1 cellular context compared by ENCODE assay signal in genomic region chr4:6716018-6716911, GRCh38.
TF ChIP-seq lines count a peak whose summit lies in the region.

BLOC1S4 (plus strand) TSS chr4:6716174; CDS start chr4:6716210, 36 bp downstream.

TF ChIP-seq in K562, 482 proteins besides CTCF, POLR2A, EP300 and RAD21 (continued from another document and continues in another):
- TF ChIP-seq, protein P1, sequence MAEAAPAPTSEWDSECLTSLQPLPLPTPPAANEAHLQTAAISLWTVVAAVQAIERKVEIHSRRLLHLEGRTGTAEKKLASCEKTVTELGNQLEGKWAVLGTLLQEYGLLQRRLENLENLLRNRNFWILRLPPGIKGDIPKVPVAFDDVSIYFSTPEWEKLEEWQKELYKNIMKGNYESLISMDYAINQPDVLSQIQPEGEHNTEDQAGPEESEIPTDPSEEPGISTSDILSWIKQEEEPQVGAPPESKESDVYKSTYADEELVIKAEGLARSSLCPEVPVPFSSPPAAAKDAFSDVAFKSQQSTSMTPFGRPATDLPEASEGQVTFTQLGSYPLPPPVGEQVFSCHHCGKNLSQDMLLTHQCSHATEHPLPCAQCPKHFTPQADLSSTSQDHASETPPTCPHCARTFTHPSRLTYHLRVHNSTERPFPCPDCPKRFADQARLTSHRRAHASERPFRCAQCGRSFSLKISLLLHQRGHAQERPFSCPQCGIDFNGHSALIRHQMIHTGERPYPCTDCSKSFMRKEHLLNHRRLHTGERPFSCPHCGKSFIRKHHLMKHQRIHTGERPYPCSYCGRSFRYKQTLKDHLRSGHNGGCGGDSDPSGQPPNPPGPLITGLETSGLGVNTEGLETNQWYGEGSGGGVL (CRISPR knock-in tag; IDR thresholded peaks at IDR 0.05), result no peak
- TF ChIP-seq ZSCAN29 (IDR thresholded peaks at IDR 0.05) (peak; percentile 57; the same call in 1 of the 2 replicates), GABPB1 (CRISPR knock-in tag; IDR thresholded peaks at IDR 0.05) (peak; percentile 90), HIVEP1 (CRISPR knock-in tag; IDR thresholded peaks at IDR 0.05) (no peak), MAFG (tag; conservative IDR thresholded peaks at IDR 0.05) (no peak), ZNF668 (CRISPR knock-in tag; IDR thresholded peaks at IDR 0.05) (no peak), SAFB2 (IDR thresholded peaks at IDR 0.05; ENCODE audit: borderline replicate concordance, low read depth, low read length, severe bottlenecking) (no peak), BRF1 (IDR thresholded peaks at IDR 0.05; ENCODE audit: borderline replicate concordance, extremely low read depth, insufficient read length) (no peak), CHCHD3 (CRISPR knock-in tag; IDR thresholded peaks at IDR 0.05) (no peak), PCBP1 (IDR thresholded peaks at IDR 0.05; ENCODE audit: low read depth, low read length, poor library complexity, severe bottlenecking) (peak; percentile 21), MBD2 (IDR thresholded peaks at IDR 0.05; ENCODE audit: borderline replicate concordance, low read depth) (no peak), ETV1 (tag; conservative IDR thresholded peaks at IDR 0.05; ENCODE audit: low read depth) (peak; percentile 91), ZNF586 (CRISPR knock-in tag; conservative IDR thresholded peaks at IDR 0.05) (no peak), MXI1 (IDR thresholded peaks at IDR 0.05; ENCODE audit: low read depth, low read length) (no peak), JUN (IDR thresholded peaks at IDR 0.05; ENCODE audit: borderline replicate concordance, low read depth, low read length) (no peak), JUN (CRISPR knock-in tag; IDR thresholded peaks at IDR 0.05; ENCODE audit: borderline replicate concordance) (peak; percentile 81; the same call in 1 of the 2 replicates), ILK (tag; IDR thresholded peaks at IDR 0.05; ENCODE audit: borderline replicate concordance, low read depth) (no peak), POLR3G (IDR thresholded peaks at IDR 0.05; ENCODE audit: extremely low read depth, insufficient read length, insufficient replicate concordance) (no peak), TOE1 (IDR thresholded peaks at IDR 0.05; ENCODE audit: borderline replicate concordance) (no peak), TOE1 (CRISPR knock-in tag; IDR thresholded peaks at IDR 0.05; ENCODE audit: borderline replicate concordance, low read depth) (no peak; the same call in 1 of the 2 replicates), RCOR1 (IDR thresholded peaks at IDR 0.05; ENCODE audit: borderline replicate concordance in 1 of 2, low read depth in 2 of 2, low read length in 2 of 2) (no peak), PURB (CRISPR knock-in tag; IDR thresholded peaks at IDR 0.05; ENCODE audit: low read depth) (no peak), MED1 (CRISPR knock-in tag; IDR thresholded peaks at IDR 0.05; ENCODE audit: borderline replicate concordance) (no peak), ZNF347 (CRISPR knock-in tag; IDR thresholded peaks at IDR 0.05; ENCODE audit: low read depth) (no peak), ZNF785 (CRISPR knock-in tag; IDR thresholded peaks at IDR 0.05) (no peak), HLTF (IDR thresholded peaks at IDR 0.05) (no peak), ZNF3 (CRISPR knock-in tag; IDR thresholded peaks at IDR 0.05) (no peak), KLF10 (CRISPR knock-in tag; IDR thresholded peaks at IDR 0.05) (no peak), FOXJ3 (CRISPR knock-in tag; IDR thresholded peaks at IDR 0.05) (no peak), NR0B1 (IDR thresholded peaks at IDR 0.05; ENCODE audit: partially characterized antibody) (no peak), CBX1 (IDR thresholded peaks at IDR 0.05; ENCODE audit: low read depth) (no peak), ZC3H8 (IDR thresholded peaks at IDR 0.05) (no peak), ERF (CRISPR knock-in tag; IDR thresholded peaks at IDR 0.05) (peak; percentile 80; the same call in 1 of the 2 replicates), NR1H2 (CRISPR knock-in tag; IDR thresholded peaks at IDR 0.05) (no peak), TCF7 (IDR thresholded peaks at IDR 0.05; ENCODE audit: borderline replicate concordance) (no peak), CUX1 (CRISPR knock-in tag; IDR thresholded peaks at IDR 0.05) (no peak; the same call in 1 of the 2 replicates), SRSF9 (IDR thresholded peaks at IDR 0.05; ENCODE audit: borderline replicate concordance, low read depth, low read length) (no peak), PRPF4 (IDR thresholded peaks at IDR 0.05; ENCODE audit: insufficient read depth, low read depth, low read length, poor library complexity, severe bottlenecking) (no peak), ESRRA (IDR thresholded peaks at IDR 0.05; ENCODE audit: borderline replicate concordance, low read depth) (no peak; the same call in 1 of the 2 replicates), HMG20B (CRISPR knock-in tag; IDR thresholded peaks at IDR 0.05) (no peak), TEAD4 (IDR thresholded peaks at IDR 0.05; ENCODE audit: low read length) (no peak), TEAD4 (CRISPR knock-in tag; IDR thresholded peaks at IDR 0.05; ENCODE audit: borderline replicate concordance) (no peak), ZNF75A (CRISPR knock-in tag; IDR thresholded peaks at IDR 0.05) (no peak), FOXO4 (CRISPR knock-in tag; IDR thresholded peaks at IDR 0.05) (no peak), FOS (IDR thresholded peaks at IDR 0.05; ENCODE audit: extremely low read depth, insufficient read length) (no peak), MTA2 (IDR thresholded peaks at IDR 0.05; ENCODE audit: low read depth) (no peak), GTF2E2 (tag; IDR thresholded peaks at IDR 0.05) (no peak), SIRT6 (IDR thresholded peaks at IDR 0.05; ENCODE audit: low read depth, low read length) (no peak), BRD4 (IDR thresholded peaks at IDR 0.05) (no peak), XRCC5 (IDR thresholded peaks at IDR 0.05; ENCODE audit: low read depth, low read length) (no peak), FOXP4 (CRISPR knock-in tag; IDR thresholded peaks at IDR 0.05; ENCODE audit: borderline replicate concordance) (no peak)
- TF ChIP-seq, protein P2, sequence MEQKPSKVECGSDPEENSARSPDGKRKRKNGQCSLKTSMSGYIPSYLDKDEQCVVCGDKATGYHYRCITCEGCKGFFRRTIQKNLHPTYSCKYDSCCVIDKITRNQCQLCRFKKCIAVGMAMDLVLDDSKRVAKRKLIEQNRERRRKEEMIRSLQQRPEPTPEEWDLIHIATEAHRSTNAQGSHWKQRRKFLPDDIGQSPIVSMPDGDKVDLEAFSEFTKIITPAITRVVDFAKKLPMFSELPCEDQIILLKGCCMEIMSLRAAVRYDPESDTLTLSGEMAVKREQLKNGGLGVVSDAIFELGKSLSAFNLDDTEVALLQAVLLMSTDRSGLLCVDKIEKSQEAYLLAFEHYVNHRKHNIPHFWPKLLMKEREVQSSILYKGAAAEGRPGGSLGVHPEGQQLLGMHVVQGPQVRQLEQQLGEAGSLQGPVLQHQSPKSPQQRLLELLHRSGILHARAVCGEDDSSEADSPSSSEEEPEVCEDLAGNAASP (IDR thresholded peaks at IDR 0.05), result no peak
- TF ChIP-seq, protein P3, sequence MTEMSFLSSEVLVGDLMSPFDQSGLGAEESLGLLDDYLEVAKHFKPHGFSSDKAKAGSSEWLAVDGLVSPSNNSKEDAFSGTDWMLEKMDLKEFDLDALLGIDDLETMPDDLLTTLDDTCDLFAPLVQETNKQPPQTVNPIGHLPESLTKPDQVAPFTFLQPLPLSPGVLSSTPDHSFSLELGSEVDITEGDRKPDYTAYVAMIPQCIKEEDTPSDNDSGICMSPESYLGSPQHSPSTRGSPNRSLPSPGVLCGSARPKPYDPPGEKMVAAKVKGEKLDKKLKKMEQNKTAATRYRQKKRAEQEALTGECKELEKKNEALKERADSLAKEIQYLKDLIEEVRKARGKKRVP (CRISPR knock-in tag; IDR thresholded peaks at IDR 0.05), result no peak
- TF ChIP-seq, protein P4, sequence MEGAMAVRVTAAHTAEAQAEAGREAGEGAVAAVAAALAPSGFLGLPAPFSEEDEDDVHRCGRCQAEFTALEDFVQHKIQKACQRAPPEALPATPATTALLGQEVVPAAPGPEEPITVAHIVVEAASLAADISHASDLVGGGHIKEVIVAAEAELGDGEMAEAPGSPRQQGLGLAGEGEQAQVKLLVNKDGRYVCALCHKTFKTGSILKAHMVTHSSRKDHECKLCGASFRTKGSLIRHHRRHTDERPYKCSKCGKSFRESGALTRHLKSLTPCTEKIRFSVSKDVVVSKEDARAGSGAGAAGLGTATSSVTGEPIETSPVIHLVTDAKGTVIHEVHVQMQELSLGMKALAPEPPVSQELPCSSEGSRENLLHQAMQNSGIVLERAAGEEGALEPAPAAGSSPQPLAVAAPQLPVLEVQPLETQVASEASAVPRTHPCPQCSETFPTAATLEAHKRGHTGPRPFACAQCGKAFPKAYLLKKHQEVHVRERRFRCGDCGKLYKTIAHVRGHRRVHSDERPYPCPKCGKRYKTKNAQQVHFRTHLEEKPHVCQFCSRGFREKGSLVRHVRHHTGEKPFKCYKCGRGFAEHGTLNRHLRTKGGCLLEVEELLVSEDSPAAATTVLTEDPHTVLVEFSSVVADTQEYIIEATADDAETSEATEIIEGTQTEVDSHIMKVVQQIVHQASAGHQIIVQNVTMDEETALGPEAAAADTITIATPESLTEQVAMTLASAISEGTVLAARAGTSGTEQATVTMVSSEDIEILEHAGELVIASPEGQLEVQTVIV (CRISPR knock-in tag; IDR thresholded peaks at IDR 0.05; ENCODE audit: borderline replicate concordance), result peak; percentile 67; the same call in 1 of the 2 replicates
